Comparison of ENCODE assay signal across 36 cellular contexts in the genomic region with DNA sequence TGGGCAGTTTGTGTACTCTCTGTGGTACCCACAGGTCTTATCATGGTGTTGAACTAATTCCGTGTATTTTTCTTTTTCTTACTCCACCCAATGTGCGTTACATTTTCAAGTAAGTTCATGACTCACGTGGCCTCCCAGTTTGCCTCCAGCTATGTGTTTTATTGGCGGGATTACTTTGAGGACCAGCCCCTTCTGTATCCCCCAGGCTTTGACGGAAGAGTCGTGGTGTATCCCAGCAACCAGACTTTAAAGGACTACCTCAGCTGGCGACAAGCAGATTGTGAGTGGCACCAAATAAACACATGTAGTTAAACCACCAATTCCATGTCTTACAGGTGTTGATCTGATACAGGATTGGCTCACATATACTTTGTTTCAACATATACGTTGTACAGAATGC.
"Had no signal": no experiment of that assay in that cellular context is flagged by ENCODE, and none has a peak within 500 bp of the region (broad histone marks: within the 10 kb centered on the region; RNA-seq: fewer than 3 reads in every experiment).

No MANE protein-coding gene starts in this region.

- H3K27ac ChIP-seq: adrenal gland, breast epithelium, cardiac muscle cell, coronary artery, dorsolateral prefrontal cortex, esophagus muscularis mucosa, foreskin keratinocyte, gastrocnemius medialis, heart right ventricle had no signal

- H3K36me3 ChIP-seq: breast epithelium, cardiac muscle cell had no signal

- H3K9me3 ChIP-seq: adrenal gland, breast epithelium, esophagus muscularis mucosa, gastrocnemius medialis, heart right ventricle had no signal

- H3K27me3 ChIP-seq: adrenal gland, breast epithelium, cardiac muscle cell, dorsolateral prefrontal cortex, esophagus muscularis mucosa, foreskin keratinocyte, gastrocnemius medialis, heart right ventricle had no signal

- H3K9me3 Mint-ChIP-seq: activated CD8-positive, alpha-beta T cell treated with anti-CD3 and anti-CD28 coated beads for 36 hours; activated naive CD4-positive, alpha-beta T cell treated with anti-CD3 and anti-CD28 coated beads, Interleukin-2, amount 50 U/mL, for 24 hours; activated naive CD8-positive, alpha-beta T cell treated with anti-CD3 and anti-CD28 coated beads for 36 hours; activated naive CD8-positive, alpha-beta T cell treated with anti-CD3 and anti-CD28 coated beads, Interleukin-2, amount 50 U/mL, for 24 hours; activated T-cell treated with anti-CD3 and anti-CD28 coated beads, Interleukin-2, amount 50 U/mL, for 4 hours; activated T-helper 17 cell treated with anti-CD3 and anti-CD28 coated beads, Interleukin-2, amount 50 U/mL, for 72 hours; dendritic cell treated with granulocyte-macrophage colony-stimulating factor and Interleukin-4, amounts not matched to agents 40 ng/mL and 50 ng/mL, for 4 days; T-helper 2 cell treated with Interferon-gamma antibody and Interleukin-4, amounts not matched to agents 5 μg/mL and 100 μg/mL, for 36 hours had no signal

- H3K4me3 Mint-ChIP-seq: activated CD4-positive, alpha-beta T cell treated with anti-CD3 and anti-CD28 coated beads for 36 hours; activated CD4-positive, alpha-beta T cell treated with anti-CD3 and anti-CD28 coated beads, Interleukin-2, amount 10 ng/mL, durations not matched to agents 7 days and 5 days; activated CD8-positive, alpha-beta T cell treated with anti-CD3 and anti-CD28 coated beads for 36 hours; activated naive CD4-positive, alpha-beta T cell treated with anti-CD3 and anti-CD28 coated beads, Interleukin-2, amount 50 U/mL, for 24 hours; activated naive CD8-positive, alpha-beta T cell treated with anti-CD3 and anti-CD28 coated beads for 36 hours; activated naive CD8-positive, alpha-beta T cell treated with anti-CD3 and anti-CD28 coated beads, Interleukin-2, amount 50 U/mL, for 24 hours; activated T-cell treated with anti-CD3 and anti-CD28 coated beads, Interleukin-2, amount 50 U/mL, for 4 hours; activated T-helper 17 cell treated with anti-CD3 and anti-CD28 coated beads, Interleukin-2, amount 50 U/mL, for 72 hours; dendritic cell treated with granulocyte-macrophage colony-stimulating factor and Interleukin-4, amounts not matched to agents 40 ng/mL and 50 ng/mL, for 4 days; endodermal cell; T-helper 17 cell; T-helper 2 cell treated with Interferon-gamma antibody and Interleukin-4, amounts not matched to agents 5 μg/mL and 100 μg/mL, for 36 hours had no signal

- H3K4me1 ChIP-seq: breast epithelium, foreskin keratinocyte had no signal

- H3K4me3 ChIP-seq: adrenal gland, breast epithelium, cardiac muscle cell, coronary artery, dorsolateral prefrontal cortex, esophagus muscularis mucosa, gastrocnemius medialis, heart right ventricle had no signal

- H3K27me3 Mint-ChIP-seq: activated CD4-positive, alpha-beta T cell treated with anti-CD3 and anti-CD28 coated beads for 36 hours; activated CD4-positive, alpha-beta T cell treated with anti-CD3 and anti-CD28 coated beads, Interleukin-2, amount 10 ng/mL, durations not matched to agents 7 days and 5 days; activated CD8-positive, alpha-beta T cell treated with anti-CD3 and anti-CD28 coated beads for 36 hours; activated naive CD4-positive, alpha-beta T cell treated with anti-CD3 and anti-CD28 coated beads, Interleukin-2, amount 50 U/mL, for 24 hours; activated naive CD8-positive, alpha-beta T cell treated with anti-CD3 and anti-CD28 coated beads for 36 hours; activated naive CD8-positive, alpha-beta T cell treated with anti-CD3 and anti-CD28 coated beads, Interleukin-2, amount 50 U/mL, for 24 hours; activated T-helper 17 cell treated with anti-CD3 and anti-CD28 coated beads, Interleukin-2, amount 50 U/mL, for 72 hours; dendritic cell treated with granulocyte-macrophage colony-stimulating factor and Interleukin-4, amounts not matched to agents 40 ng/mL and 50 ng/mL, for 4 days; T-helper 17 cell had no signal

- ATAC-seq: activated CD4-positive, alpha-beta T cell treated with anti-CD3 and anti-CD28 coated beads for 36 hours; activated CD8-positive, alpha-beta T cell treated with anti-CD3 and anti-CD28 coated beads for 36 hours; activated naive CD8-positive, alpha-beta T cell treated with anti-CD3 and anti-CD28 coated beads, Interleukin-2, amount 50 U/mL, for 24 hours; activated T-cell treated with anti-CD3 and anti-CD28 coated beads, Interleukin-2, amount 50 U/mL, for 4 hours; activated T-helper 17 cell treated with anti-CD3 and anti-CD28 coated beads, Interleukin-2, amount 50 U/mL, for 72 hours; foreskin keratinocyte; gastrocnemius medialis; heart right ventricle; T-helper 17 cell had no signal

- H3K27ac Mint-ChIP-seq: activated CD4-positive, alpha-beta T cell treated with anti-CD3 and anti-CD28 coated beads for 36 hours; activated CD4-positive, alpha-beta T cell treated with anti-CD3 and anti-CD28 coated beads, Interleukin-2, amount 10 ng/mL, durations not matched to agents 7 days and 5 days; activated CD8-positive, alpha-beta T cell treated with anti-CD3 and anti-CD28 coated beads for 36 hours; activated naive CD4-positive, alpha-beta T cell treated with anti-CD3 and anti-CD28 coated beads, Interleukin-2, amount 50 U/mL, for 24 hours; activated naive CD8-positive, alpha-beta T cell treated with anti-CD3 and anti-CD28 coated beads for 36 hours; activated naive CD8-positive, alpha-beta T cell treated with anti-CD3 and anti-CD28 coated beads, Interleukin-2, amount 50 U/mL, for 24 hours; activated T-helper 17 cell treated with anti-CD3 and anti-CD28 coated beads, Interleukin-2, amount 50 U/mL, for 72 hours; brain; dendritic cell treated with granulocyte-macrophage colony-stimulating factor and Interleukin-4, amounts not matched to agents 40 ng/mL and 50 ng/mL, for 4 days; endodermal cell; T-helper 17 cell; T-helper 2 cell treated with Interferon-gamma antibody and Interleukin-4, amounts not matched to agents 5 μg/mL and 100 μg/mL, for 36 hours had no signal

- DNase-seq: activated CD4-positive, alpha-beta T cell treated with anti-CD3 and anti-CD28 coated beads for 36 hours; activated CD4-positive, alpha-beta T cell treated with anti-CD3 and anti-CD28 coated beads, Interleukin-2, amount 10 ng/mL, durations not matched to agents 7 days and 5 days; activated CD4-positive, alpha-beta T cell treated with anti-CD3 and anti-CD28 coated beads, Interleukin-2, amount 50 U/mL, for 48 hours; activated CD4-positive, CD25-positive, alpha-beta regulatory T cell; activated CD4-positive, CD25-positive, alpha-beta regulatory T cell treated with anti-CD3 and anti-CD28 coated beads, Interleukin-2, amount 50 U/mL, for 72 hours; activated CD8-positive, alpha-beta memory T cell treated with anti-CD3 and anti-CD28 coated beads for 24 hours; activated CD8-positive, alpha-beta T cell treated with anti-CD3 and anti-CD28 coated beads for 36 hours; activated effector memory CD4-positive, alpha-beta T cell treated with Interleukin-2 at 50 U/mL for 16 hours; activated gamma-delta T cell treated with Interleukin-2 at 50 U/mL for 16 hours; activated naive CD4-positive, alpha-beta T cell treated with Interleukin-2 at 50 U/mL for 16 hours; activated naive CD8-positive, alpha-beta T cell treated with anti-CD3 and anti-CD28 coated beads for 36 hours; activated naive CD8-positive, alpha-beta T cell treated with anti-CD3 and anti-CD28 coated beads, Interleukin-2, amount 50 U/mL, for 24 hours; activated T-cell treated with anti-CD3 and anti-CD28 coated beads, Interleukin-2, amount 50 U/mL, for 4 hours; adrenal gland; amygdala; aorta; central memory CD4-positive, alpha-beta T cell; cerebellar nuclear complex; dorsolateral prefrontal cortex; effector memory CD4-positive, alpha-beta T cell; endodermal cell; foreskin keratinocyte; gastrocnemius medialis; heart right ventricle; T-helper 1 cell; T-helper 17 cell; T1000 had no signal
